Comparison of ENCODE assay signal across 2 cellular contexts in genomic region chr12:30792648-30793499, GRCh38.
TF ChIP-seq lines count a peak whose summit lies in the region.

No MANE protein-coding gene starts in this region.

TF ChIP-seq in A549, 52 proteins besides CTCF, POLR2A, EP300 and RAD21 (continued from another document):
- no peak for TF ChIP-seq USF2 (IDR thresholded peaks at IDR 0.05)
- TF ChIP-seq MAFK (IDR thresholded peaks at IDR 0.05; ENCODE audit: partially characterized antibody): no peak
- no peak for TF ChIP-seq EHMT2 (IDR thresholded peaks at IDR 0.05; ENCODE audit: low read depth)
- TF ChIP-seq, protein P1, sequence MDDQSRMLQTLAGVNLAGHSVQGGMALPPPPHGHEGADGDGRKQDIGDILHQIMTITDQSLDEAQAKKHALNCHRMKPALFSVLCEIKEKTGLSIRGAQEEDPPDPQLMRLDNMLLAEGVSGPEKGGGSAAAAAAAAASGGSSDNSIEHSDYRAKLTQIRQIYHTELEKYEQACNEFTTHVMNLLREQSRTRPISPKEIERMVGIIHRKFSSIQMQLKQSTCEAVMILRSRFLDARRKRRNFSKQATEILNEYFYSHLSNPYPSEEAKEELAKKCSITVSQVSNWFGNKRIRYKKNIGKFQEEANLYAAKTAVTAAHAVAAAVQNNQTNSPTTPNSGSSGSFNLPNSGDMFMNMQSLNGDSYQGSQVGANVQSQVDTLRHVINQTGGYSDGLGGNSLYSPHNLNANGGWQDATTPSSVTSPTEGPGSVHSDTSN (IDR thresholded peaks at IDR 0.05): no peak
- TF ChIP-seq SREBF2 (IDR thresholded peaks at IDR 0.05): no peak
- no peak for TF ChIP-seq RNF2 (IDR thresholded peaks at IDR 0.05; ENCODE audit: borderline replicate concordance, low read depth)
- TF ChIP-seq ZC3H11A (IDR thresholded peaks at IDR 0.05): no peak
- no peak for TF ChIP-seq KDM1A (IDR thresholded peaks at IDR 0.05; ENCODE audit: low read depth)
- TF ChIP-seq FOSB (CRISPR knock-in tag; IDR thresholded peaks at IDR 0.05): no peak
- TF ChIP-seq HOXB13 (CRISPR knock-in tag; IDR thresholded peaks at IDR 0.05; ENCODE audit: low read depth): no peak
- TF ChIP-seq JUNB (IDR thresholded peaks at IDR 0.05): peak; percentile 54
- TF ChIP-seq, protein P2, sequence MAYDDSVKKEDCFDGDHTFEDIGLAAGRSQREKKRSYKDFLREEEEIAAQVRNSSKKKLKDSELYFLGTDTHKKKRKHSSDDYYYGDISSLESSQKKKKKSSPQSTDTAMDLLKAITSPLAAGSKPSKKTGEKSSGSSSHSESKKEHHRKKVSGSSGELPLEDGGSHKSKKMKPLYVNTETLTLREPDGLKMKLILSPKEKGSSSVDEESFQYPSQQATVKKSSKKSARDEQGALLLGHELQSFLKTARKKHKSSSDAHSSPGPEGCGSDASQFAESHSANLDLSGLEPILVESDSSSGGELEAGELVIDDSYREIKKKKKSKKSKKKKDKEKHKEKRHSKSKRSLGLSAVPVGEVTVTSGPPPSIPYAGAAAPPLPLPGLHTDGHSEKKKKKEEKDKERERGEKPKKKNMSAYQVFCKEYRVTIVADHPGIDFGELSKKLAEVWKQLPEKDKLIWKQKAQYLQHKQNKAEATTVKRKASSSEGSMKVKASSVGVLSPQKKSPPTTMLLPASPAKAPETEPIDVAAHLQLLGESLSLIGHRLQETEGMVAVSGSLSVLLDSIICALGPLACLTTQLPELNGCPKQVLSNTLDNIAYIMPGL (CRISPR knock-in tag; IDR thresholded peaks at IDR 0.05; ENCODE audit: borderline replicate concordance): no peak
- no peak for TF ChIP-seq RCOR1 (IDR thresholded peaks at IDR 0.05; ENCODE audit: low read depth, low read length)
- peak; percentile 17 to 65; a peak in 2 of 4 replicates for TF ChIP-seq CEBPB (IDR thresholded peaks at IDR 0.05)
- no peak for TF ChIP-seq TFCP2L1 (CRISPR knock-in tag; IDR thresholded peaks at IDR 0.05)
- TF ChIP-seq ZNF302 (CRISPR knock-in tag; IDR thresholded peaks at IDR 0.05): no peak
- no peak for TF ChIP-seq RARB (CRISPR knock-in tag; IDR thresholded peaks at IDR 0.05)
- TF ChIP-seq EHF (CRISPR knock-in tag; IDR thresholded peaks at IDR 0.05): no peak
- TF ChIP-seq KDM5A (IDR thresholded peaks at IDR 0.05): no peak
- no peak for TF ChIP-seq FOSL2 (IDR thresholded peaks at IDR 0.05)
- TF ChIP-seq FOSL2 (CRISPR knock-in tag; IDR thresholded peaks at IDR 0.05): peak; percentile 22; the same call in 1 of the 2 replicates
- no peak for TF ChIP-seq TP53 (CRISPR knock-in tag; IDR thresholded peaks at IDR 0.05)
- TF ChIP-seq GATA3 (IDR thresholded peaks at IDR 0.05; ENCODE audit: borderline replicate concordance): peak; percentile 47; the same call in 1 of the 2 replicates
- TF ChIP-seq MAX (IDR thresholded peaks at IDR 0.05): peak; percentile 32; the same call in 1 of the 2 replicates
TF ChIP-seq in A549: peak in this region for 6.

TF ChIP-seq in WTC11, 78 proteins besides CTCF, POLR2A, EP300 and RAD21 (continued from another document):
- TF ChIP-seq, protein P3, sequence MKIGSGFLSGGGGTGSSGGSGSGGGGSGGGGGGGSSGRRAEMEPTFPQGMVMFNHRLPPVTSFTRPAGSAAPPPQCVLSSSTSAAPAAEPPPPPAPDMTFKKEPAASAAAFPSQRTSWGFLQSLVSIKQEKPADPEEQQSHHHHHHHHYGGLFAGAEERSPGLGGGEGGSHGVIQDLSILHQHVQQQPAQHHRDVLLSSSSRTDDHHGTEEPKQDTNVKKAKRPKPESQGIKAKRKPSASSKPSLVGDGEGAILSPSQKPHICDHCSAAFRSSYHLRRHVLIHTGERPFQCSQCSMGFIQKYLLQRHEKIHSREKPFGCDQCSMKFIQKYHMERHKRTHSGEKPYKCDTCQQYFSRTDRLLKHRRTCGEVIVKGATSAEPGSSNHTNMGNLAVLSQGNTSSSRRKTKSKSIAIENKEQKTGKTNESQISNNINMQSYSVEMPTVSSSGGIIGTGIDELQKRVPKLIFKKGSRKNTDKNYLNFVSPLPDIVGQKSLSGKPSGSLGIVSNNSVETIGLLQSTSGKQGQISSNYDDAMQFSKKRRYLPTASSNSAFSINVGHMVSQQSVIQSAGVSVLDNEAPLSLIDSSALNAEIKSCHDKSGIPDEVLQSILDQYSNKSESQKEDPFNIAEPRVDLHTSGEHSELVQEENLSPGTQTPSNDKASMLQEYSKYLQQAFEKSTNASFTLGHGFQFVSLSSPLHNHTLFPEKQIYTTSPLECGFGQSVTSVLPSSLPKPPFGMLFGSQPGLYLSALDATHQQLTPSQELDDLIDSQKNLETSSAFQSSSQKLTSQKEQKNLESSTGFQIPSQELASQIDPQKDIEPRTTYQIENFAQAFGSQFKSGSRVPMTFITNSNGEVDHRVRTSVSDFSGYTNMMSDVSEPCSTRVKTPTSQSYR (CRISPR knock-in tag; IDR thresholded peaks at IDR 0.05): no peak
- no peak for TF ChIP-seq E2F5 (CRISPR knock-in tag; IDR thresholded peaks at IDR 0.05)
- no peak for TF ChIP-seq MYBL2 (CRISPR knock-in tag; IDR thresholded peaks at IDR 0.05)
- no peak for TF ChIP-seq JAZF1 (CRISPR knock-in tag; IDR thresholded peaks at IDR 0.05)
- no peak for TF ChIP-seq ZNF425 (CRISPR knock-in tag; conservative IDR thresholded peaks at IDR 0.05)
